In the genomic region with DNA sequence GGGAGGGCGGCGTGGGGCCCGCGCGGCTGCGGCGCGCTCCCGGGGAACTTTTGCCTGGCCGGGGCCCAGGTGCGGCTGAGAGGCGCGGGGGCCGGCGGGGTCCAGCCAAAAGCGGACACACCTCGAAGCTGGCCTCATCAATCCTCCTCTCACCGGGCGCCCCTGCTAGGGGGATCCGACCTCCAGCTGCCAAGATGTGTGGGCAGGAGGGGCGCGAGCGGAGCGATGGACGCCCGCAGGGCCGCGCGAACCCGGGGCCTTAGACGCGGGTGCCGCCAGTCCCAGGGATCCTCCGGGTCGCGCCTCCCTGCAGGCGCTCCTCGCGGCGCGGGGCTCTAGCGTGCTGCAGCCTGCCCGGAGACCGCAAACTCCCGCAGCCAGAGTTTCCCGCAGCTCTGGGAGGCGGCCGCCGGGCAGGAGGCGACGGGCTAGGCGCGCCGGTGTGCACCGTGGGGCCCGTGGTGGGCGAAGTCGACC, we compare ENCODE assay signal across 1 cellular context.
TF ChIP-seq lines count a peak whose summit lies in the region.

No MANE protein-coding gene starts in this region.

TF ChIP-seq in HepG2, 621 proteins besides CTCF, POLR2A, EP300 and RAD21 (continued from another document):
- TF ChIP-seq, protein P1, sequence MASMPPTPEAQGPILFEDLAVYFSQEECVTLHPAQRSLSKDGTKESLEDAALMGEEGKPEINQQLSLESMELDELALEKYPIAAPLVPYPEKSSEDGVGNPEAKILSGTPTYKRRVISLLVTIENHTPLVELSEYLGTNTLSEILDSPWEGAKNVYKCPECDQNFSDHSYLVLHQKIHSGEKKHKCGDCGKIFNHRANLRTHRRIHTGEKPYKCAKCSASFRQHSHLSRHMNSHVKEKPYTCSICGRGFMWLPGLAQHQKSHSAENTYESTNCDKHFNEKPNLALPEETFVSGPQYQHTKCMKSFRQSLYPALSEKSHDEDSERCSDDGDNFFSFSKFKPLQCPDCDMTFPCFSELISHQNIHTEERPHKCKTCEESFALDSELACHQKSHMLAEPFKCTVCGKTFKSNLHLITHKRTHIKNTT (CRISPR knock-in tag; IDR thresholded peaks at IDR 0.05), result no peak
- no peak for TF ChIP-seq ZNF296 (CRISPR knock-in tag; conservative IDR thresholded peaks at IDR 0.05)
- no peak for TF ChIP-seq PHB2 (IDR thresholded peaks at IDR 0.05; ENCODE audit: partially characterized antibody)
- TF ChIP-seq ZSCAN22 (CRISPR knock-in tag; IDR thresholded peaks at IDR 0.05), result no peak
- TF ChIP-seq GABPA (IDR thresholded peaks at IDR 0.05; ENCODE audit: low read depth, low read length), result no peak
- TF ChIP-seq GABPA (CRISPR knock-in tag; IDR thresholded peaks at IDR 0.05; ENCODE audit: low read depth), result no peak
- TF ChIP-seq, protein P2, sequence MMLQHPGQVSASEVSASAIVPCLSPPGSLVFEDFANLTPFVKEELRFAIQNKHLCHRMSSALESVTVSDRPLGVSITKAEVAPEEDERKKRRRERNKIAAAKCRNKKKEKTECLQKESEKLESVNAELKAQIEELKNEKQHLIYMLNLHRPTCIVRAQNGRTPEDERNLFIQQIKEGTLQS (CRISPR knock-in tag; IDR thresholded peaks at IDR 0.05), result no peak
- no peak for TF ChIP-seq ZNF674 (CRISPR knock-in tag; IDR thresholded peaks at IDR 0.05; ENCODE audit: low read depth)
- TF ChIP-seq HNF4G (IDR thresholded peaks at IDR 0.05; ENCODE audit: borderline replicate concordance, low read depth, low read length), result no peak
- no peak for TF ChIP-seq HNF4G (CRISPR knock-in tag; IDR thresholded peaks at IDR 0.05; ENCODE audit: borderline replicate concordance, low read depth)
- TF ChIP-seq ZNF567 (CRISPR knock-in tag; IDR thresholded peaks at IDR 0.05; ENCODE audit: borderline replicate concordance), result no peak
- TF ChIP-seq ZNF225 (CRISPR knock-in tag; IDR thresholded peaks at IDR 0.05), result no peak
- no peak for TF ChIP-seq ZBTB7B (CRISPR knock-in tag; IDR thresholded peaks at IDR 0.05)
- no peak for TF ChIP-seq SSRP1 (CRISPR knock-in tag; IDR thresholded peaks at IDR 0.05)
